ENCODE assay signal across 1 cellular context in the genomic region with DNA sequence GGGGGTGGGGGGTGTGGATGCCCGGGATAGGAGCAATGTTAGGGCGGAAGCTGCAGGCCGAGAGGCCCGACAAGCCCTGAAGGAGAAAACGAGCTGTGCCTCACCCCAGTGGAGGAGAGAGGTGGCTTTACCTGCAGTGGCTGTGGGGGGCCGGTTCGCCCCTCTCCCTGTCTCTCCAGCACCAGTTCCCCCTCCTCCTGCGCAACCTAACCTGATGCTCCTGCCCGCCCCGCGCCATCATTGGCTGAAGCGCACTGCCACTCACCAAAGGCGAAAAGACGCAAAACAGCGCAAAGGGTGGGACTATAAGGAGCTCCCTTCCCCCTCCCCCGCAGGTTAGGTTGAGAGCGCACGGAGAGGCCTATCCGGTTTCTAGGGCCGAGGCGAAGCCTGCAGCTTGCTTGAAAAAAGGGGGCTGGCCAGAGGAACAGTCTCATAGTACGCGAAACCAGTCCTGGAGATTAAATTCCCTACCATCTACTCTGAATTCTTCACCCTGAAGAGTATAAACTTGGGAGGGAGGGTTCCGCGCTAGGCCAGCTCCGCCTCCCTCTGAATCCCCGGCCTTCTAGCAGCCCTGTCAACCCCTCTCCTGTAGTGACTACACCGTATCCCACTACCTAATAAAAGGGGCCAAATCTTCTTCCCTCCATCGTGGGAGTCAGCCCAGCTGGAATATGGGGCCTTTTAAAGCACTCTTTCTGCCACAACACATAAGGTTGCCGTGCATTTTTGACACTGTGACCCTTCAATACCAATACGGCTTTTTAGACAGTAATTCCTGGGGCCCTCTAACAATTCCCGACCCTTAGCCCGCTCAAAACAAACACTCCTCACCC.
TF ChIP-seq lines count a peak whose summit lies in the region.

No MANE protein-coding gene starts in this region.

TF ChIP-seq in HepG2, 621 proteins besides CTCF, POLR2A, EP300 and RAD21 (continued from another document and continues in another):
- TF ChIP-seq, protein P1, sequence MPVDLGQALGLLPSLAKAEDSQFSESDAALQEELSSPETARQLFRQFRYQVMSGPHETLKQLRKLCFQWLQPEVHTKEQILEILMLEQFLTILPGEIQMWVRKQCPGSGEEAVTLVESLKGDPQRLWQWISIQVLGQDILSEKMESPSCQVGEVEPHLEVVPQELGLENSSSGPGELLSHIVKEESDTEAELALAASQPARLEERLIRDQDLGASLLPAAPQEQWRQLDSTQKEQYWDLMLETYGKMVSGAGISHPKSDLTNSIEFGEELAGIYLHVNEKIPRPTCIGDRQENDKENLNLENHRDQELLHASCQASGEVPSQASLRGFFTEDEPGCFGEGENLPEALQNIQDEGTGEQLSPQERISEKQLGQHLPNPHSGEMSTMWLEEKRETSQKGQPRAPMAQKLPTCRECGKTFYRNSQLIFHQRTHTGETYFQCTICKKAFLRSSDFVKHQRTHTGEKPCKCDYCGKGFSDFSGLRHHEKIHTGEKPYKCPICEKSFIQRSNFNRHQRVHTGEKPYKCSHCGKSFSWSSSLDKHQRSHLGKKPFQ (CRISPR knock-in tag; IDR thresholded peaks at IDR 0.05; ENCODE audit: insufficient replicate concordance): peak; percentile 89
- TF ChIP-seq, protein P2, sequence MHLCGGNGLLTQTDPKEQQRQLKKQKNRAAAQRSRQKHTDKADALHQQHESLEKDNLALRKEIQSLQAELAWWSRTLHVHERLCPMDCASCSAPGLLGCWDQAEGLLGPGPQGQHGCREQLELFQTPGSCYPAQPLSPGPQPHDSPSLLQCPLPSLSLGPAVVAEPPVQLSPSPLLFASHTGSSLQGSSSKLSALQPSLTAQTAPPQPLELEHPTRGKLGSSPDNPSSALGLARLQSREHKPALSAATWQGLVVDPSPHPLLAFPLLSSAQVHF (CRISPR knock-in tag; IDR thresholded peaks at IDR 0.05): no peak
- TF ChIP-seq RORA (CRISPR knock-in tag; IDR thresholded peaks at IDR 0.05) (no peak), SRY (CRISPR knock-in tag; IDR thresholded peaks at IDR 0.05) (peak; percentile 80), MZF1 (CRISPR knock-in tag; IDR thresholded peaks at IDR 0.05; ENCODE audit: borderline replicate concordance) (no peak), ZFX (CRISPR knock-in tag; IDR thresholded peaks at IDR 0.05; ENCODE audit: low read depth) (peak; percentile 100), NR2F1 (CRISPR knock-in tag; IDR thresholded peaks at IDR 0.05) (0 out of 4 replicates have a peak, but pooled peaks of 1 of the 2 experiments have one; percentile 28), SYNCRIP (IDR thresholded peaks at IDR 0.05; ENCODE audit: insufficient read depth, low read depth, low read length) (no peak), RNF2 (conservative IDR thresholded peaks at IDR 0.05; ENCODE audit: low read depth) (0 out of 2 replicates have a peak, but pooled peaks have one; percentile 30), REXO4 (CRISPR knock-in tag; IDR thresholded peaks at IDR 0.05; ENCODE audit: borderline replicate concordance) (no peak), ZNF138 (CRISPR knock-in tag; IDR thresholded peaks at IDR 0.05; ENCODE audit: low read depth) (no peak), U2AF2 (IDR thresholded peaks at IDR 0.05; ENCODE audit: low read depth, low read length) (peak; percentile 68; the same call in 1 of the 2 replicates), SOX5 (CRISPR knock-in tag; IDR thresholded peaks at IDR 0.05; ENCODE audit: borderline replicate concordance) (peak; percentile 68; the same call in 1 of the 2 replicates), MIER2 (CRISPR knock-in tag; IDR thresholded peaks at IDR 0.05) (peak; percentile 28; the same call in 1 of the 2 replicates), TP53 (CRISPR knock-in tag; conservative IDR thresholded peaks at IDR 0.05) (0 out of 2 replicates have a peak, but pooled peaks have one; percentile 58), ZSCAN12 (CRISPR knock-in tag; IDR thresholded peaks at IDR 0.05) (no peak), RBAK (CRISPR knock-in tag; IDR thresholded peaks at IDR 0.05) (no peak), HHEX (CRISPR knock-in tag; IDR thresholded peaks at IDR 0.05) (no peak), SRSF1 (optimal IDR thresholded peaks at IDR 0.05; ENCODE audit: low read depth, low read length) (peak; percentile 97), ZNF572 (CRISPR knock-in tag; IDR thresholded peaks at IDR 0.05) (peak; percentile 79; the same call in 1 of the 2 replicates), ZNF567 (CRISPR knock-in tag; IDR thresholded peaks at IDR 0.05; ENCODE audit: borderline replicate concordance) (peak; percentile 56), DR1 (CRISPR knock-in tag; IDR thresholded peaks at IDR 0.05) (no peak; the same call in 1 of the 2 replicates), ZNF605 (CRISPR knock-in tag; IDR thresholded peaks at IDR 0.05) (peak; percentile 95), ZNF121 (CRISPR knock-in tag; IDR thresholded peaks at IDR 0.05) (no peak), ZNF616 (CRISPR knock-in tag; IDR thresholded peaks at IDR 0.05; ENCODE audit: low read depth) (peak; percentile 52; the same call in 1 of the 2 replicates), ZNF777 (CRISPR knock-in tag; IDR thresholded peaks at IDR 0.05) (peak; percentile 67; the same call in 1 of the 2 replicates), ZNF761 (CRISPR knock-in tag; conservative IDR thresholded peaks at IDR 0.05) (no peak; the same call in 1 of the 2 replicates), TGIF2 (CRISPR knock-in tag; IDR thresholded peaks at IDR 0.05) (no peak; the same call in 1 of the 2 replicates), ZNF562 (CRISPR knock-in tag; IDR thresholded peaks at IDR 0.05; ENCODE audit: borderline replicate concordance) (no peak), ETV5 (CRISPR knock-in tag; IDR thresholded peaks at IDR 0.05; ENCODE audit: borderline replicate concordance) (peak; percentile 82; the same call in 1 of the 2 replicates), ZSCAN22 (CRISPR knock-in tag; IDR thresholded peaks at IDR 0.05) (no peak), ZFP82 (CRISPR knock-in tag; IDR thresholded peaks at IDR 0.05; ENCODE audit: borderline replicate concordance) (no peak), ZNF614 (CRISPR knock-in tag; IDR thresholded peaks at IDR 0.05; ENCODE audit: borderline replicate concordance) (peak; percentile 95; the same call in 1 of the 2 replicates), ZNF530 (CRISPR knock-in tag; IDR thresholded peaks at IDR 0.05; ENCODE audit: low read depth) (no peak)
- TF ChIP-seq, protein P3, sequence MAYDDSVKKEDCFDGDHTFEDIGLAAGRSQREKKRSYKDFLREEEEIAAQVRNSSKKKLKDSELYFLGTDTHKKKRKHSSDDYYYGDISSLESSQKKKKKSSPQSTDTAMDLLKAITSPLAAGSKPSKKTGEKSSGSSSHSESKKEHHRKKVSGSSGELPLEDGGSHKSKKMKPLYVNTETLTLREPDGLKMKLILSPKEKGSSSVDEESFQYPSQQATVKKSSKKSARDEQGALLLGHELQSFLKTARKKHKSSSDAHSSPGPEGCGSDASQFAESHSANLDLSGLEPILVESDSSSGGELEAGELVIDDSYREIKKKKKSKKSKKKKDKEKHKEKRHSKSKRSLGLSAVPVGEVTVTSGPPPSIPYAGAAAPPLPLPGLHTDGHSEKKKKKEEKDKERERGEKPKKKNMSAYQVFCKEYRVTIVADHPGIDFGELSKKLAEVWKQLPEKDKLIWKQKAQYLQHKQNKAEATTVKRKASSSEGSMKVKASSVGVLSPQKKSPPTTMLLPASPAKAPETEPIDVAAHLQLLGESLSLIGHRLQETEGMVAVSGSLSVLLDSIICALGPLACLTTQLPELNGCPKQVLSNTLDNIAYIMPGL (CRISPR knock-in tag; IDR thresholded peaks at IDR 0.05; ENCODE audit: borderline replicate concordance in 1 of 2, low read depth in 1 of 2): peak; percentile 97 to 99
- TF ChIP-seq, protein P4, sequence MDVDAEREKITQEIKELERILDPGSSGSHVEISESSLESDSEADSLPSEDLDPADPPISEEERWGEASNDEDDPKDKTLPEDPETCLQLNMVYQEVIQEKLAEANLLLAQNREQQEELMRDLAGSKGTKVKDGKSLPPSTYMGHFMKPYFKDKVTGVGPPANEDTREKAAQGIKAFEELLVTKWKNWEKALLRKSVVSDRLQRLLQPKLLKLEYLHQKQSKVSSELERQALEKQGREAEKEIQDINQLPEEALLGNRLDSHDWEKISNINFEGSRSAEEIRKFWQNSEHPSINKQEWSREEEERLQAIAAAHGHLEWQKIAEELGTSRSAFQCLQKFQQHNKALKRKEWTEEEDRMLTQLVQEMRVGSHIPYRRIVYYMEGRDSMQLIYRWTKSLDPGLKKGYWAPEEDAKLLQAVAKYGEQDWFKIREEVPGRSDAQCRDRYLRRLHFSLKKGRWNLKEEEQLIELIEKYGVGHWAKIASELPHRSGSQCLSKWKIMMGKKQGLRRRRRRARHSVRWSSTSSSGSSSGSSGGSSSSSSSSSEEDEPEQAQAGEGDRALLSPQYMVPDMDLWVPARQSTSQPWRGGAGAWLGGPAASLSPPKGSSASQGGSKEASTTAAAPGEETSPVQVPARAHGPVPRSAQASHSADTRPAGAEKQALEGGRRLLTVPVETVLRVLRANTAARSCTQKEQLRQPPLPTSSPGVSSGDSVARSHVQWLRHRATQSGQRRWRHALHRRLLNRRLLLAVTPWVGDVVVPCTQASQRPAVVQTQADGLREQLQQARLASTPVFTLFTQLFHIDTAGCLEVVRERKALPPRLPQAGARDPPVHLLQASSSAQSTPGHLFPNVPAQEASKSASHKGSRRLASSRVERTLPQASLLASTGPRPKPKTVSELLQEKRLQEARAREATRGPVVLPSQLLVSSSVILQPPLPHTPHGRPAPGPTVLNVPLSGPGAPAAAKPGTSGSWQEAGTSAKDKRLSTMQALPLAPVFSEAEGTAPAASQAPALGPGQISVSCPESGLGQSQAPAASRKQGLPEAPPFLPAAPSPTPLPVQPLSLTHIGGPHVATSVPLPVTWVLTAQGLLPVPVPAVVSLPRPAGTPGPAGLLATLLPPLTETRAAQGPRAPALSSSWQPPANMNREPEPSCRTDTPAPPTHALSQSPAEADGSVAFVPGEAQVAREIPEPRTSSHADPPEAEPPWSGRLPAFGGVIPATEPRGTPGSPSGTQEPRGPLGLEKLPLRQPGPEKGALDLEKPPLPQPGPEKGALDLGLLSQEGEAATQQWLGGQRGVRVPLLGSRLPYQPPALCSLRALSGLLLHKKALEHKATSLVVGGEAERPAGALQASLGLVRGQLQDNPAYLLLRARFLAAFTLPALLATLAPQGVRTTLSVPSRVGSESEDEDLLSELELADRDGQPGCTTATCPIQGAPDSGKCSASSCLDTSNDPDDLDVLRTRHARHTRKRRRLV (CRISPR knock-in tag; IDR thresholded peaks at IDR 0.05): peak; percentile 92; the same call in 1 of the 2 replicates
- TF ChIP-seq, protein P5, sequence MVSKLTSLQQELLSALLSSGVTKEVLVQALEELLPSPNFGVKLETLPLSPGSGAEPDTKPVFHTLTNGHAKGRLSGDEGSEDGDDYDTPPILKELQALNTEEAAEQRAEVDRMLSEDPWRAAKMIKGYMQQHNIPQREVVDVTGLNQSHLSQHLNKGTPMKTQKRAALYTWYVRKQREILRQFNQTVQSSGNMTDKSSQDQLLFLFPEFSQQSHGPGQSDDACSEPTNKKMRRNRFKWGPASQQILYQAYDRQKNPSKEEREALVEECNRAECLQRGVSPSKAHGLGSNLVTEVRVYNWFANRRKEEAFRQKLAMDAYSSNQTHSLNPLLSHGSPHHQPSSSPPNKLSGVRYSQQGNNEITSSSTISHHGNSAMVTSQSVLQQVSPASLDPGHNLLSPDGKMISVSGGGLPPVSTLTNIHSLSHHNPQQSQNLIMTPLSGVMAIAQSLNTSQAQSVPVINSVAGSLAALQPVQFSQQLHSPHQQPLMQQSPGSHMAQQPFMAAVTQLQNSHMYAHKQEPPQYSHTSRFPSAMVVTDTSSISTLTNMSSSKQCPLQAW (CRISPR knock-in tag; IDR thresholded peaks at IDR 0.05): peak; percentile 85
- TF ChIP-seq, protein P6, sequence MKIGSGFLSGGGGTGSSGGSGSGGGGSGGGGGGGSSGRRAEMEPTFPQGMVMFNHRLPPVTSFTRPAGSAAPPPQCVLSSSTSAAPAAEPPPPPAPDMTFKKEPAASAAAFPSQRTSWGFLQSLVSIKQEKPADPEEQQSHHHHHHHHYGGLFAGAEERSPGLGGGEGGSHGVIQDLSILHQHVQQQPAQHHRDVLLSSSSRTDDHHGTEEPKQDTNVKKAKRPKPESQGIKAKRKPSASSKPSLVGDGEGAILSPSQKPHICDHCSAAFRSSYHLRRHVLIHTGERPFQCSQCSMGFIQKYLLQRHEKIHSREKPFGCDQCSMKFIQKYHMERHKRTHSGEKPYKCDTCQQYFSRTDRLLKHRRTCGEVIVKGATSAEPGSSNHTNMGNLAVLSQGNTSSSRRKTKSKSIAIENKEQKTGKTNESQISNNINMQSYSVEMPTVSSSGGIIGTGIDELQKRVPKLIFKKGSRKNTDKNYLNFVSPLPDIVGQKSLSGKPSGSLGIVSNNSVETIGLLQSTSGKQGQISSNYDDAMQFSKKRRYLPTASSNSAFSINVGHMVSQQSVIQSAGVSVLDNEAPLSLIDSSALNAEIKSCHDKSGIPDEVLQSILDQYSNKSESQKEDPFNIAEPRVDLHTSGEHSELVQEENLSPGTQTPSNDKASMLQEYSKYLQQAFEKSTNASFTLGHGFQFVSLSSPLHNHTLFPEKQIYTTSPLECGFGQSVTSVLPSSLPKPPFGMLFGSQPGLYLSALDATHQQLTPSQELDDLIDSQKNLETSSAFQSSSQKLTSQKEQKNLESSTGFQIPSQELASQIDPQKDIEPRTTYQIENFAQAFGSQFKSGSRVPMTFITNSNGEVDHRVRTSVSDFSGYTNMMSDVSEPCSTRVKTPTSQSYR (CRISPR knock-in tag; IDR thresholded peaks at IDR 0.05; ENCODE audit: borderline replicate concordance): peak; percentile 99
- TF ChIP-seq, protein P7, sequence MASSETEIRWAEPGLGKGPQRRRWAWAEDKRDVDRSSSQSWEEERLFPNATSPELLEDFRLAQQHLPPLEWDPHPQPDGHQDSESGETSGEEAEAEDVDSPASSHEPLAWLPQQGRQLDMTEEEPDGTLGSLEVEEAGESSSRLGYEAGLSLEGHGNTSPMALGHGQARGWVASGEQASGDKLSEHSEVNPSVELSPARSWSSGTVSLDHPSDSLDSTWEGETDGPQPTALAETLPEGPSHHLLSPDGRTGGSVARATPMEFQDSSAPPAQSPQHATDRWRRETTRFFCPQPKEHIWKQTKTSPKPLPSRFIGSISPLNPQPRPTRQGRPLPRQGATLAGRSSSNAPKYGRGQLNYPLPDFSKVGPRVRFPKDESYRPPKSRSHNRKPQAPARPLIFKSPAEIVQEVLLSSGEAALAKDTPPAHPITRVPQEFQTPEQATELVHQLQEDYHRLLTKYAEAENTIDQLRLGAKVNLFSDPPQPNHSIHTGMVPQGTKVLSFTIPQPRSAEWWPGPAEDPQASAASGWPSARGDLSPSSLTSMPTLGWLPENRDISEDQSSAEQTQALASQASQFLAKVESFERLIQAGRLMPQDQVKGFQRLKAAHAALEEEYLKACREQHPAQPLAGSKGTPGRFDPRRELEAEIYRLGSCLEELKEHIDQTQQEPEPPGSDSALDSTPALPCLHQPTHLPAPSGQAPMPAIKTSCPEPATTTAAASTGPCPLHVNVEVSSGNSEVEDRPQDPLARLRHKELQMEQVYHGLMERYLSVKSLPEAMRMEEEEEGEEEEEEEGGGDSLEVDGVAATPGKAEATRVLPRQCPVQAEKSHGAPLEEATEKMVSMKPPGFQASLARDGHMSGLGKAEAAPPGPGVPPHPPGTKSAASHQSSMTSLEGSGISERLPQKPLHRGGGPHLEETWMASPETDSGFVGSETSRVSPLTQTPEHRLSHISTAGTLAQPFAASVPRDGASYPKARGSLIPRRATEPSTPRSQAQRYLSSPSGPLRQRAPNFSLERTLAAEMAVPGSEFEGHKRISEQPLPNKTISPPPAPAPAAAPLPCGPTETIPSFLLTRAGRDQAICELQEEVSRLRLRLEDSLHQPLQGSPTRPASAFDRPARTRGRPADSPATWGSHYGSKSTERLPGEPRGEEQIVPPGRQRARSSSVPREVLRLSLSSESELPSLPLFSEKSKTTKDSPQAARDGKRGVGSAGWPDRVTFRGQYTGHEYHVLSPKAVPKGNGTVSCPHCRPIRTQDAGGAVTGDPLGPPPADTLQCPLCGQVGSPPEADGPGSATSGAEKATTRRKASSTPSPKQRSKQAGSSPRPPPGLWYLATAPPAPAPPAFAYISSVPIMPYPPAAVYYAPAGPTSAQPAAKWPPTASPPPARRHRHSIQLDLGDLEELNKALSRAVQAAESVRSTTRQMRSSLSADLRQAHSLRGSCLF (CRISPR knock-in tag; IDR thresholded peaks at IDR 0.05; ENCODE audit: borderline replicate concordance): no peak; the same call in 1 of the 2 replicates
